Comparison of ENCODE assay signal across 15 cellular contexts in genomic region chr9:113186241-113186755, GRCh38. TPM values are rescaled to one million over a fixed set of nuclear protein-coding genes. Genes with fewer than 3 reads are reported as not detected.
DNase-seq lines count a peak whose midpoint lies in the region; ATAC-seq and TF ChIP-seq lines count a peak whose summit lies in the region.
"Had no signal": no experiment of that assay in that cellular context is flagged by ENCODE, and none has a peak within 500 bp of the region (broad histone marks: within the 10 kb centered on the region; RNA-seq: fewer than 3 reads in every experiment).

No MANE protein-coding gene starts in this region.

- peaks cover 2% of the 10 kb centered on the region for H3K79me1 ChIP-seq in mesenchymal stem cell (replicated peaks; ENCODE audit: low read length, poor library complexity, severe bottlenecking)

- H3K27me3 ChIP-seq in breast epithelium (no peaks in the 10 kb centered on the region), mesenchymal stem cell (ENCODE audit: control insufficient read depth in 1 of 2, insufficient read depth in 1 of 2, low read length in 2 of 2) (no peaks in the 10 kb centered on the region)

- H3K27me3 Mint-ChIP-seq in MCF 10A (ENCODE audit: insufficient read depth, unreplicated experiment), result no peaks in the 10 kb centered on the region
- no peaks in the 10 kb centered on the region for H3K27me3 Mint-ChIP-seq in endothelial cell (ENCODE audit: unreplicated experiment)

- peak overlapping the region; percentile 89 for H3K9ac ChIP-seq in mesenchymal stem cell (ENCODE audit: low read length)

- H2AFZ ChIP-seq in mesenchymal stem cell (ENCODE audit: low read depth, low read length), result no peak overlapping the region

- H3K9me3 ChIP-seq in breast epithelium, result no peaks in the 10 kb centered on the region
- no peaks in the 10 kb centered on the region for H3K9me3 ChIP-seq in mesenchymal stem cell (ENCODE audit: control insufficient read depth, low read length)
- H3K9me3 ChIP-seq: HAP-1 had no signal

- H3K9me3 Mint-ChIP-seq in MCF 10A (ENCODE audit: unreplicated experiment) (no peaks in the 10 kb centered on the region), endothelial cell (ENCODE audit: unreplicated experiment) (no peaks in the 10 kb centered on the region)

- no peak overlapping the region for H2BK15ac ChIP-seq in mesenchymal stem cell (ENCODE audit: low read depth, poor library complexity, severe bottlenecking)

- 95% methylated on average over 6 of the region's 6 CpGs for WGBS in mesenchymal stem cell

- POLR2A ChIA-PET in MCF 10A (lab: Yijun Ruan, JAX), result interaction anchor here (5.4 to 7.3 kb wide), 2 partner anchors 34 to 35 kb away, joined by 38 to 80 read pairs; partner anchors contain the start of genes FKBP15, SLC31A1 and SLC31A2

- no peak overlapping the region for H3K14ac ChIP-seq in mesenchymal stem cell (ENCODE audit: low read length in 2 of 2)

- H3K4me2 ChIP-seq in mesenchymal stem cell (ENCODE audit: low read length, poor library complexity, severe bottlenecking), result no peak overlapping the region

- no peak for DNase-seq in MCF 10A (ENCODE audit: unreplicated experiment)
- no peak for DNase-seq in breast epithelium (ENCODE audit: low spot score in 2 of 2)
- peak; percentile 8 for DNase-seq in epithelial cell of esophagus (ENCODE audit: low read depth)
- DNase-seq in mesenchymal stem cell, result no peak
- DNase-seq in putamen (ENCODE audit: low spot score), result no peak
- no peak for DNase-seq in endothelial cell (ENCODE audit: low spot score)
- no peak for DNase-seq in left cardiac atrium
- DNase-seq: DMS79 treated with DMSO at 0.1 percent for 48 hours; NCI-H1105 treated with DMSO at 0.1 percent for 48 hours; NCI-H1694 treated with DMSO at 0.1 percent for 48 hours; NCI-H446; NK-92 treated with Interleukin-12 subunit alpha and Interleukin-12 subunit beta, amount 100 ng/mL, for 24 hours; RPMI8226 had no signal

- no peak overlapping the region for H4K8ac ChIP-seq in mesenchymal stem cell (ENCODE audit: low read length)

- peaks cover 16% of the 10 kb centered on the region for H3K36me3 ChIP-seq in breast epithelium
- H3K36me3 ChIP-seq in mesenchymal stem cell (ENCODE audit: control insufficient read depth in 1 of 2, insufficient read depth in 2 of 2, low read depth in 1 of 2, low read length in 2 of 2), result peaks cover 10 to 70% of the 10 kb centered on the region in 2 experiments

- no TSS peak for BruUV-seq in MCF 10A (replicated peaks; lab: Mats Ljungman, UMichigan)

- TF ChIP-seq POLR2A in breast epithelium (IDR thresholded peaks at IDR 0.05), result no peak

- H2BK120ac ChIP-seq in mesenchymal stem cell (ENCODE audit: low read depth, low read length), result peak overlapping the region; percentile 7

- intact Hi-C loops in MCF 10A (cut with micrococcal nuclease), result loop anchor here (5.0 kb wide), 1 partner anchor 36 kb away; the partner anchor contains the start of genes FKBP15 and SLC31A1
- intact Hi-C loops in breast epithelium (cut with DNase I; ENCODE audit: low total_unique reads), result no loop called here
- intact Hi-C loops in left cardiac atrium (cut with DNase I), result no loop called here

- no peaks in the 10 kb centered on the region for H3K4me1 ChIP-seq in breast epithelium
- H3K4me1 ChIP-seq in mesenchymal stem cell (ENCODE audit: control insufficient read depth, insufficient read depth, low read depth, low read length), result peaks cover 5% of the 10 kb centered on the region
- H3K4me1 ChIP-seq: HAP-1 had no signal

- no peak for TF ChIP-seq CTCF in MCF 10A (IDR thresholded peaks at IDR 0.05; ENCODE audit: unreplicated experiment)
- no peak for TF ChIP-seq CTCF in breast epithelium (IDR thresholded peaks at IDR 0.05)
- TF ChIP-seq CTCF in epithelial cell of esophagus (IDR thresholded peaks at IDR 0.05; ENCODE audit: insufficient read depth, low read depth, low read length, missing control alignments), result no peak
- TF ChIP-seq CTCF in endothelial cell (IDR thresholded peaks at IDR 0.05; ENCODE audit: unreplicated experiment), result no peak

- no peak overlapping the region for H4K91ac ChIP-seq in mesenchymal stem cell (ENCODE audit: low read length)

- H3K27ac Mint-ChIP-seq in MCF 10A (ENCODE audit: low read depth, unreplicated experiment), result peak overlapping the region; percentile 96
- H3K27ac Mint-ChIP-seq in endothelial cell (ENCODE audit: unreplicated experiment), result no peak overlapping the region

- no peak overlapping the region for H3K4ac ChIP-seq in mesenchymal stem cell (ENCODE audit: low read depth in 1 of 2, low read length in 2 of 2)

- H3K23ac ChIP-seq in mesenchymal stem cell (ENCODE audit: low read length in 2 of 2), result no peak overlapping the region

- no peak overlapping the region for H3K18ac ChIP-seq in mesenchymal stem cell (ENCODE audit: low read depth in 1 of 2, low read length in 2 of 2)

- ATAC-seq in left cardiac atrium (no peak), GM21423 (IDR thresholded peaks at IDR 0.05; ENCODE audit: unreplicated experiment) (no peak)

- no peak overlapping the region for H3K27ac ChIP-seq in breast epithelium
- no peak overlapping the region for H3K27ac ChIP-seq in mesenchymal stem cell (ENCODE audit: low read length, poor library complexity, severe bottlenecking)

- H2AK5ac ChIP-seq in mesenchymal stem cell (ENCODE audit: low read length, severe bottlenecking), result no peak overlapping the region

- no peak overlapping the region for H2BK5ac ChIP-seq in mesenchymal stem cell (ENCODE audit: low read depth, low read length, poor library complexity, severe bottlenecking)

- H3K4me3 Mint-ChIP-seq in MCF 10A (ENCODE audit: unreplicated experiment) (no peak overlapping the region), endothelial cell (ENCODE audit: unreplicated experiment) (no peak overlapping the region)

- H3K4me3 ChIP-seq in breast epithelium (no peak overlapping the region), epithelial cell of esophagus (ENCODE audit: low read length) (no peak overlapping the region), mesenchymal stem cell (ENCODE audit: insufficient read depth in 1 of 2, low read depth in 1 of 2, low read length in 2 of 2) (peak overlapping the region in 1 of 2 experiments; percentile 80)
- H3K4me3 ChIP-seq: HAP-1 had no signal

- H3K36me3 Mint-ChIP-seq in MCF 10A (ENCODE audit: insufficient read depth, unreplicated experiment) (peaks cover 65% of the 10 kb centered on the region), endothelial cell (ENCODE audit: low read depth, unreplicated experiment) (peaks cover 32% of the 10 kb centered on the region)

- H2BK12ac ChIP-seq in mesenchymal stem cell (ENCODE audit: low read length in 2 of 2), result peak overlapping the region in 1 of 2 experiments; percentile 59

- CTCF ChIA-PET in MCF 10A (lab: Yijun Ruan, JAX), result interaction anchor here (0.6 to 1.7 kb wide), 6 partner anchors 13 to 220 kb away, joined by 3 to 4 read pairs (median 4); no protein-coding TSS in a partner anchor

- H3K4me1 Mint-ChIP-seq in MCF 10A (ENCODE audit: insufficient read depth, unreplicated experiment) (peaks cover 45% of the 10 kb centered on the region), endothelial cell (ENCODE audit: unreplicated experiment) (peaks cover 6% of the 10 kb centered on the region)

RNA-seq across cellular contexts. Expression of gene FKBP15, which starts 34.8 kb away (rescaled TPM):
- total RNA-seq in MCF 10A (2022) (32.2 and 32.6 TPM in 2 replicates), breast epithelium (10 to 100 TPM; 23.3 to 41.0 (median 36.8) TPM), endothelial cell (ENCODE audit: unreplicated experiment) (30.2 TPM), left cardiac atrium (10 to 100 TPM; 19.5 to 20.4 TPM)
- 20.0 TPM for polyA plus RNA-seq in mesenchymal stem cell (2013, experiment 1 of 2)
- 18.3 TPM for polyA plus RNA-seq in mesenchymal stem cell (2013, experiment 2 of 2)

RNA-seq across cellular contexts. Expression of gene SLC31A1, which starts 35.0 kb away (rescaled TPM):
- total RNA-seq in MCF 10A (2022) (56.3 and 69.4 TPM in 2 replicates), breast epithelium (10 to 100 TPM; 13.9 to 24.4 (median 18.7) TPM), endothelial cell (ENCODE audit: unreplicated experiment) (23.2 TPM), left cardiac atrium (10 to 100 TPM; 13.8 to 23.4 TPM)
- 73.5 TPM for polyA plus RNA-seq in mesenchymal stem cell (2013, experiment 1 of 2)
- polyA plus RNA-seq in mesenchymal stem cell (2013, experiment 2 of 2), result 76.5 TPM

RNA-seq across cellular contexts. Expression of gene SLC31A2, which starts 35.5 kb away (rescaled TPM):
- total RNA-seq in MCF 10A (2022), result 14.9 and 16.1 TPM in 2 replicates
- 10 to 100 TPM; 46.5 to 61.3 (median 54.3) TPM for total RNA-seq in breast epithelium
- polyA plus RNA-seq in mesenchymal stem cell (2013, experiment 1 of 2), result 6.8 TPM
- polyA plus RNA-seq in mesenchymal stem cell (2013, experiment 2 of 2), result 6.8 TPM
- 2.1 TPM for total RNA-seq in endothelial cell (ENCODE audit: unreplicated experiment)
- 10 to 100 TPM in 1 of 2 donors, 1 to 10 TPM in 1; 7.1 to 12.3 TPM for total RNA-seq in left cardiac atrium
